Comparison of ENCODE assay signal across 8 cellular contexts in genomic region chr7:118214051-118214832, GRCh38.
DNase-seq lines count a peak whose midpoint lies in the region; ATAC-seq lines count a peak whose summit lies in the region.

No MANE protein-coding gene starts in this region.

- no peaks in the 10 kb centered on the region for H3K9me3 ChIP-seq in adipocyte (ENCODE audit: control insufficient read depth, low read length)
- no peaks in the 10 kb centered on the region for H3K9me3 ChIP-seq in HAP-1

- in situ Hi-C loops in HAP-1 (cut with MboI; ENCODE audit: low sequenced_read_pairs) = no loop called here

- peak overlapping the region; percentile 87 for H3K9ac ChIP-seq in adipocyte (ENCODE audit: low read length)

- no peaks in the 10 kb centered on the region for H3K27me3 ChIP-seq in adipocyte (replicated peaks; ENCODE audit: control insufficient read depth, insufficient read depth, low read length)
- no peaks in the 10 kb centered on the region for H3K27me3 ChIP-seq in HAP-1 (ENCODE audit: low read depth)

- H3K4me1 ChIP-seq in adipocyte (ENCODE audit: control insufficient read depth, insufficient read depth, low read length) (peaks cover 3% of the 10 kb centered on the region), HAP-1 (no peaks in the 10 kb centered on the region)

- H3K36me3 ChIP-seq in adipocyte (ENCODE audit: control insufficient read depth, insufficient read depth, low read length, severe bottlenecking) (no peaks in the 10 kb centered on the region), HAP-1 (replicated peaks) (no peaks in the 10 kb centered on the region)

- peak; percentile 98 for ATAC-seq in GM21381 (IDR thresholded peaks at IDR 0.05; ENCODE audit: unreplicated experiment)

- peak; percentile 89 for DNase-seq in DMS 273 treated with DMSO at 0.1 percent for 48 hours (lab: John Stamatoyannopoulos, UW)
- DNase-seq in HuH-7.5 (ENCODE audit: low spot score) = peak; percentile 40
- DNase-seq in SW 1271 (lab: John Stamatoyannopoulos, UW) = peak; percentile 68 to 85
- DNase-seq in adipocyte (ENCODE audit: low read depth) = peak; percentile 82
- DNase-seq in hepatic stellate cell (ENCODE audit: low spot score) = peak; percentile 66
- peak; percentile 67 for DNase-seq in stimulated activated CD4-positive, alpha-beta T cell treated with anti-CD3 and anti-CD28 coated beads, Interleukin-12 subunit alpha, Interleukin-12 subunit beta, amount 100 ng/mL, for 4 hours
- no peak for DNase-seq in HAP-1 (ENCODE audit: low spot score in 2 of 2)

- H3K4me3 ChIP-seq in adipocyte (ENCODE audit: low read length) = peak overlapping the region; percentile 93
- no peak overlapping the region for H3K4me3 ChIP-seq in HAP-1

Comparison
In these comparisons a context has a peak if more than half of its experiments do, and no peak if none do; other contexts are left out.
1. DNase-seq: peak in DMS 273 treated with DMSO at 0.1 percent for 48 hours (single experiment), HuH-7.5 (single experiment), SW 1271 (2 of 2), adipocyte (single experiment), hepatic stellate cell (single experiment) and stimulated activated CD4-positive, alpha-beta T cell treated with anti-CD3 and anti-CD28 coated beads, Interleukin-12 subunit alpha, Interleukin-12 subunit beta, amount 100 ng/mL, for 4 hours (single experiment); none in HAP-1 (0 of 2).